ENCODE assay signal across 24 cellular contexts in the genomic region with DNA sequence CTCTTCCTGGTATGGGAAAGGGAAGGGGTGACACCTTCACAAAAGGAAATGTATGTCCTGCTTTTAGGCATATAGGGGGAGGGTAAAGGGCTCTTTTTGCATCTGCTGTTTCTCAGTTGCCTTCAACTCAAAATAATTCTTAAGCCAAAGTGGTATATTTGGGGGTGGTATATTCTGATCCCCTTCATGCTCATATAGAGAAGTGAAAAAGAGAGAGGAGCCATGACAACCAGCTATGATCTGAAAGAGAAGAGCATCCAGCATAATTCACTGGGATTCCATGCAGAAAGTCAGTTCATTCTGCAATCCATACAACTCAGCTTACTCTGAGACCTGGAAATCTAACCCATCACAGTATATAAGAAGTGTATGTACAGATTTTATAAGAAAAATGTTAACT. TPM values are rescaled to one million over a fixed set of nuclear protein-coding genes. Genes with fewer than 3 reads are reported as not detected.
DNase-seq lines count a peak whose midpoint lies in the region; ATAC-seq and TF ChIP-seq lines count a peak whose summit lies in the region.
"Had no signal": no experiment of that assay in that cellular context is flagged by ENCODE, and none has a peak within 500 bp of the region (broad histone marks: within the 10 kb centered on the region; RNA-seq: fewer than 3 reads in every experiment).

No MANE protein-coding gene starts in this region.

- peak overlapping the region in 1 of 7 donors; percentile 83 for H3K4me3 Mint-ChIP-seq in CD8-positive, alpha-beta memory T cell
- no peak overlapping the region for H3K4me3 Mint-ChIP-seq in activated naive CD8-positive, alpha-beta T cell treated with anti-CD3 and anti-CD28 coated beads, Interleukin-2, amount 50 U/mL, for 24 hours
- no peak overlapping the region for H3K4me3 Mint-ChIP-seq in neural progenitor cell
- H3K4me3 Mint-ChIP-seq in activated CD4-positive, alpha-beta T cell treated with anti-CD3 and anti-CD28 coated beads, Interleukin-2, amount 10 ng/mL, durations not matched to agents 24 days and 14 days = no peak overlapping the region
- H3K4me3 Mint-ChIP-seq: activated CD4-positive, alpha-beta memory T cell treated with anti-CD3 and anti-CD28 coated beads for 36 hours had no signal

- H3K4me2 ChIP-seq in neural progenitor cell = no peak overlapping the region
- H3K4me2 ChIP-seq: smooth muscle cell had no signal

- no peaks in the 10 kb centered on the region for H3K27me3 ChIP-seq in CD8-positive, alpha-beta memory T cell (ENCODE audit: insufficient read depth, low read length, poor library complexity, severe bottlenecking)
- H3K27me3 ChIP-seq in HUES48 (ENCODE audit: control insufficient read depth, insufficient read depth, low read length) = no peaks in the 10 kb centered on the region
- no peaks in the 10 kb centered on the region for H3K27me3 ChIP-seq in neural progenitor cell
- no peaks in the 10 kb centered on the region for H3K27me3 ChIP-seq in thyroid gland
- H3K27me3 ChIP-seq: dorsolateral prefrontal cortex, heart left ventricle, uterus had no signal

- CTCF ChIA-PET in CD8-positive, alpha-beta memory T cell (lab: Charles Lee) = interaction anchor here (1.1 to 1.9 kb wide), 2 partner anchors 9 to 19 kb away, joined by 3 to 5 read pairs; no protein-coding TSS in a partner anchor

- no peak for ATAC-seq in activated naive CD8-positive, alpha-beta T cell treated with anti-CD3 and anti-CD28 coated beads, Interleukin-2, amount 50 U/mL, for 24 hours
- no peak for ATAC-seq in GM21529 (IDR thresholded peaks at IDR 0.05; ENCODE audit: unreplicated experiment)
- ATAC-seq: heart left ventricle, left colon had no signal

- H3K4me3 ChIP-seq in CD8-positive, alpha-beta memory T cell (ENCODE audit: low read length) = no peak overlapping the region
- H3K4me3 ChIP-seq in HUES48 (ENCODE audit: low read depth, low read length) (no peak overlapping the region), neural progenitor cell (no peak overlapping the region), thyroid gland (replicated peaks in 1 of 3) (no peak overlapping the region)
- H3K4me3 ChIP-seq: dorsolateral prefrontal cortex, heart left ventricle, smooth muscle cell, uterus had no signal

- H4K20me1 ChIP-seq in neural progenitor cell (ENCODE audit: low read depth) = peaks cover 3% of the 10 kb centered on the region

- H3F3A ChIP-seq in neural progenitor cell (ENCODE audit: low read depth) = no peaks in the 10 kb centered on the region

- H3K4me1 ChIP-seq in CD8-positive, alpha-beta memory T cell (ENCODE audit: insufficient read depth, low read length) = no peaks in the 10 kb centered on the region
- H3K4me1 ChIP-seq in HUES48 (ENCODE audit: control insufficient read depth, insufficient read depth, low read length) (peaks cover 10% of the 10 kb centered on the region), neural progenitor cell (peaks cover 7% of the 10 kb centered on the region), thyroid gland (peaks cover 0 to 3% of the 10 kb centered on the region in 2 donors)
- H3K4me1 ChIP-seq: uterus had no signal

- H3K4me1 Mint-ChIP-seq in CD8-positive, alpha-beta memory T cell = peaks cover 34 to 45% (median 40%) of the 10 kb centered on the region in 3 donors
- H3K4me1 Mint-ChIP-seq in activated naive CD8-positive, alpha-beta T cell treated with anti-CD3 and anti-CD28 coated beads, Interleukin-2, amount 50 U/mL, for 24 hours = peaks cover 32% of the 10 kb centered on the region
- no peaks in the 10 kb centered on the region for H3K4me1 Mint-ChIP-seq in neural progenitor cell
- peaks cover 24% of the 10 kb centered on the region for H3K4me1 Mint-ChIP-seq in activated CD4-positive, alpha-beta T cell treated with anti-CD3 and anti-CD28 coated beads, Interleukin-2, amount 10 ng/mL, durations not matched to agents 24 days and 14 days

- H3K36me3 ChIP-seq in CD8-positive, alpha-beta memory T cell (ENCODE audit: insufficient read depth, low read length) = peaks cover 11% of the 10 kb centered on the region
- peaks cover 6% of the 10 kb centered on the region; the same call in 1 of the 2 replicates for H3K36me3 ChIP-seq in HUES48 (ENCODE audit: control insufficient read depth, insufficient read depth, low read length)
- no peaks in the 10 kb centered on the region for H3K36me3 ChIP-seq in neural progenitor cell
- peaks cover 0 to 3% of the 10 kb centered on the region in 2 donors for H3K36me3 ChIP-seq in thyroid gland
- H3K36me3 ChIP-seq: uterus had no signal

- no peaks in the 10 kb centered on the region for H3K27me3 Mint-ChIP-seq in CD8-positive, alpha-beta memory T cell
- no peaks in the 10 kb centered on the region for H3K27me3 Mint-ChIP-seq in activated naive CD8-positive, alpha-beta T cell treated with anti-CD3 and anti-CD28 coated beads, Interleukin-2, amount 50 U/mL, for 24 hours
- peaks cover 2% of the 10 kb centered on the region for H3K27me3 Mint-ChIP-seq in neural progenitor cell (ENCODE audit: insufficient read depth, low read depth)
- no peaks in the 10 kb centered on the region for H3K27me3 Mint-ChIP-seq in activated CD4-positive, alpha-beta T cell treated with anti-CD3 and anti-CD28 coated beads, Interleukin-2, amount 10 ng/mL, durations not matched to agents 24 days and 14 days
- H3K27me3 Mint-ChIP-seq: activated CD4-positive, alpha-beta memory T cell treated with anti-CD3 and anti-CD28 coated beads for 36 hours had no signal

- intact Hi-C loops in activated CD4-positive, alpha-beta T cell treated with anti-CD3 and anti-CD28 coated beads, Interleukin-2, amount 10 ng/mL, durations not matched to agents 24 days and 14 days (cut with micrococcal nuclease) = loop anchor here (2.0 kb wide), 1 partner anchor 22 kb away; a partner anchor contains a TSS
- intact Hi-C loops in thyroid gland (cut with DNase I) = no loop called here

- DNase-seq in CD8-positive, alpha-beta memory T cell = no peak
- DNase-seq in activated naive CD8-positive, alpha-beta T cell treated with anti-CD3 and anti-CD28 coated beads, Interleukin-2, amount 50 U/mL, for 24 hours = no peak
- no peak for DNase-seq in neural progenitor cell (ENCODE audit: low spot score)
- no peak for DNase-seq in activated CD4-positive, alpha-beta T cell treated with anti-CD3 and anti-CD28 coated beads, Interleukin-2, amount 10 ng/mL, durations not matched to agents 24 days and 14 days
- no peak for DNase-seq in thyroid gland
- DNase-seq: activated naive CD4-positive, alpha-beta T cell treated with anti-CD3 and anti-CD28 coated beads, Interleukin-2, amount 50 U/mL, for 16 hours; central memory CD4-positive, alpha-beta T cell; dorsolateral prefrontal cortex; heart left ventricle; IMR-90; mesenchymal stem cell; NCI-H1092 treated with DMSO at 0.1 percent for 48 hours; NCI-H187 treated with DMSO at 0.1 percent for 48 hours; NCI-H69; retina; stimulated activated CD4-positive, alpha-beta T cell treated with anti-CD3 and anti-CD28 coated beads, Interleukin-2, amount 100 ng/mL, for 24 hours; uterus had no signal

- TF ChIP-seq CTCF in neural progenitor cell (IDR thresholded peaks at IDR 0.05) (no peak), thyroid gland (IDR thresholded peaks at IDR 0.05) (no peak)

- H3K9me3 ChIP-seq in CD8-positive, alpha-beta memory T cell (ENCODE audit: low read length) = no peaks in the 10 kb centered on the region
- H3K9me3 ChIP-seq in HUES48 (ENCODE audit: control insufficient read depth, insufficient read depth, low read length) = no peaks in the 10 kb centered on the region
- H3K9me3 ChIP-seq in neural progenitor cell (ENCODE audit: low read depth) = no peaks in the 10 kb centered on the region
- H3K9me3 ChIP-seq in thyroid gland = no peaks in the 10 kb centered on the region
- H3K9me3 ChIP-seq: heart left ventricle, uterus had no signal

- H3K9me3 Mint-ChIP-seq in CD8-positive, alpha-beta memory T cell = no peaks in the 10 kb centered on the region
- H3K9me3 Mint-ChIP-seq in activated naive CD8-positive, alpha-beta T cell treated with anti-CD3 and anti-CD28 coated beads, Interleukin-2, amount 50 U/mL, for 24 hours = no peaks in the 10 kb centered on the region
- H3K9me3 Mint-ChIP-seq in neural progenitor cell = no peaks in the 10 kb centered on the region
- no peaks in the 10 kb centered on the region for H3K9me3 Mint-ChIP-seq in activated CD4-positive, alpha-beta T cell treated with anti-CD3 and anti-CD28 coated beads, Interleukin-2, amount 10 ng/mL, durations not matched to agents 24 days and 14 days
- H3K9me3 Mint-ChIP-seq: activated CD4-positive, alpha-beta memory T cell treated with anti-CD3 and anti-CD28 coated beads for 36 hours; activated T-cell treated with anti-CD3 and anti-CD28 coated beads, Interleukin-2, amount 50 U/mL, for 4 hours had no signal

- peak overlapping the region in 7 of 8 donors; percentile 29 to 94 (median 85) for H3K27ac Mint-ChIP-seq in CD8-positive, alpha-beta memory T cell
- peak overlapping the region; percentile 32 for H3K27ac Mint-ChIP-seq in activated naive CD8-positive, alpha-beta T cell treated with anti-CD3 and anti-CD28 coated beads, Interleukin-2, amount 50 U/mL, for 24 hours
- no peak overlapping the region for H3K27ac Mint-ChIP-seq in neural progenitor cell
- no peak overlapping the region for H3K27ac Mint-ChIP-seq in activated CD4-positive, alpha-beta T cell treated with anti-CD3 and anti-CD28 coated beads, Interleukin-2, amount 10 ng/mL, durations not matched to agents 24 days and 14 days

- H3K79me2 ChIP-seq in neural progenitor cell (ENCODE audit: low read depth) = peaks cover 41% of the 10 kb centered on the region

- no peak overlapping the region for H2AFZ ChIP-seq in neural progenitor cell (replicated peaks)

- H3K27ac ChIP-seq in CD8-positive, alpha-beta memory T cell (ENCODE audit: low read depth, low read length) = no peak overlapping the region
- H3K27ac ChIP-seq in HUES48 (ENCODE audit: low read depth, low read length) = peak overlapping the region; percentile 1
- peak overlapping the region; percentile 1 for H3K27ac ChIP-seq in neural progenitor cell
- no peak overlapping the region for H3K27ac ChIP-seq in thyroid gland
- H3K27ac ChIP-seq: C4-2B, uterus had no signal

- TF ChIP-seq POLR2A in thyroid gland (IDR thresholded peaks at IDR 0.05) = no peak

- POLR2A ChIA-PET in CD8-positive, alpha-beta memory T cell (lab: Charles Lee) = interaction anchor here (2.3 kb wide), 1 partner anchor 22 kb away, joined by 16 read pairs; a partner anchor contains a TSS

- H3K9ac ChIP-seq in HUES48 (ENCODE audit: low read depth, low read length) (no peak overlapping the region), neural progenitor cell (no peak overlapping the region)

- peaks cover 6 to 55% (median 7%) of the 10 kb centered on the region in 3 donors for H3K36me3 Mint-ChIP-seq in CD8-positive, alpha-beta memory T cell
- H3K36me3 Mint-ChIP-seq in activated naive CD8-positive, alpha-beta T cell treated with anti-CD3 and anti-CD28 coated beads, Interleukin-2, amount 50 U/mL, for 24 hours (ENCODE audit: low read depth) = peaks cover 24% of the 10 kb centered on the region
- H3K36me3 Mint-ChIP-seq in neural progenitor cell = peaks cover 12% of the 10 kb centered on the region
- peaks cover 28% of the 10 kb centered on the region for H3K36me3 Mint-ChIP-seq in activated CD4-positive, alpha-beta T cell treated with anti-CD3 and anti-CD28 coated beads, Interleukin-2, amount 10 ng/mL, durations not matched to agents 24 days and 14 days (ENCODE audit: low read depth)

RNA-seq across cellular contexts. Expression of a gene that starts 22.3 kb away (rescaled TPM):
- 10 to 100 TPM; 12.5 to 15.5 TPM for total RNA-seq in CD8-positive, alpha-beta memory T cell
- 45.0 TPM for polyA plus RNA-seq in CD8-positive, alpha-beta memory T cell
- total RNA-seq in neural progenitor cell (ENCODE audit: low replicate concordance) (29.5 and 35.4 TPM in 2 replicates), thyroid gland (10 to 100 TPM; 36.9 to 52.0 (median 43.8) TPM)
- total RNA-seq in activated CD4-positive, alpha-beta T cell treated with anti-CD3 and anti-CD28 coated beads, Interleukin-2, amount 10 ng/mL, durations not matched to agents 24 days and 14 days = 20.8 and 25.2 TPM in 2 replicates

Comparison
In these comparisons a context has a peak if more than half of its experiments do, and no peak if none do; other contexts are left out.
1. H3K27ac ChIP-seq: peak in HUES48 (single experiment) and neural progenitor cell (single experiment); none in CD8-positive, alpha-beta memory T cell (single experiment) and thyroid gland (0 of 3).
2. H3K27ac Mint-ChIP-seq: peak in CD8-positive, alpha-beta memory T cell (7 of 8) and activated naive CD8-positive, alpha-beta T cell treated with anti-CD3 and anti-CD28 coated beads, Interleukin-2, amount 50 U/mL, for 24 hours (single experiment); none in neural progenitor cell (single experiment) and activated CD4-positive, alpha-beta T cell treated with anti-CD3 and anti-CD28 coated beads, Interleukin-2, amount 10 ng/mL, durations not matched to agents 24 days and 14 days (single experiment).